In genomic region chr16:72400257-72401078, GRCh38 we compare ENCODE assay signal across 8 cellular contexts.
DNase-seq lines count a peak whose midpoint lies in the region; ATAC-seq and TF ChIP-seq lines count a peak whose summit lies in the region.

No MANE protein-coding gene starts in this region.

- CTCF ChIA-PET in activated CD8-positive, alpha-beta memory T cell treated with anti-CD3 and anti-CD28 coated beads, Interleukin-2, amount 10 ng/mL, durations not matched to agents 7 days and 5 days (lab: Charles Lee) = interaction anchor here (0.7 to 1.2 kb wide), 6 partner anchors 9 to 432 kb away, joined by 3 to 5 read pairs (median 4); no protein-coding TSS in a partner anchor

- ATAC-seq in activated CD8-positive, alpha-beta memory T cell treated with anti-CD3 and anti-CD28 coated beads, Interleukin-2, amount 10 ng/mL, durations not matched to agents 7 days and 5 days = peak; percentile 53

- no peak overlapping the region for H3K4me3 ChIP-seq in adrenal gland
- no peak overlapping the region for H3K4me3 ChIP-seq in smooth muscle cell

- H3K4me3 Mint-ChIP-seq in activated CD8-positive, alpha-beta memory T cell treated with anti-CD3 and anti-CD28 coated beads, Interleukin-2, amount 10 ng/mL, durations not matched to agents 7 days and 5 days = no peak overlapping the region

- no peaks in the 10 kb centered on the region for H3K9me3 ChIP-seq in adrenal gland (replicated peaks in 1 of 3)
- H3K9me3 ChIP-seq in smooth muscle cell (replicated peaks; ENCODE audit: low read depth) = no peaks in the 10 kb centered on the region

- H3K9ac ChIP-seq in smooth muscle cell (ENCODE audit: low read depth) = no peak overlapping the region

- no peak overlapping the region for H2AFZ ChIP-seq in smooth muscle cell (ENCODE audit: low read depth)

- TF ChIP-seq CTCF in adrenal gland (IDR thresholded peaks at IDR 0.05) = peak; percentile 47 to 70 (median 60)
- peak; percentile 89 for TF ChIP-seq CTCF in smooth muscle cell (IDR thresholded peaks at IDR 0.05; ENCODE audit: borderline replicate concordance, insufficient read depth, poor library complexity, severe bottlenecking)

- intact Hi-C loops in adrenal gland (cut with DNase I) = no loop called here

- WGBS in adrenal gland, 4 donors = 36 to 42% (median 38%) methylated on average over 6 of the region's 6 CpGs
- 42% methylated on average over 6 of the region's 6 CpGs for WGBS in smooth muscle cell (ENCODE audit: low lambda C conversion rate)

- TF ChIP-seq POLR2A in adrenal gland (IDR thresholded peaks at IDR 0.05) = no peak

- H3K36me3 ChIP-seq in adrenal gland (replicated peaks in 1 of 2) (no peaks in the 10 kb centered on the region), smooth muscle cell (ENCODE audit: low read depth) (no peaks in the 10 kb centered on the region)

- H3K79me2 ChIP-seq in smooth muscle cell (ENCODE audit: low read depth) = no peaks in the 10 kb centered on the region

- H3K4me1 ChIP-seq in adrenal gland (replicated peaks in 1 of 2) (no peaks in the 10 kb centered on the region), smooth muscle cell (ENCODE audit: low read depth) (peaks cover 7% of the 10 kb centered on the region)

- no peaks in the 10 kb centered on the region for H3K27me3 Mint-ChIP-seq in activated CD8-positive, alpha-beta memory T cell treated with anti-CD3 and anti-CD28 coated beads, Interleukin-2, amount 10 ng/mL, durations not matched to agents 7 days and 5 days

- no peak overlapping the region for H3K27ac ChIP-seq in adrenal gland
- H3K27ac ChIP-seq in smooth muscle cell (ENCODE audit: low read depth) = no peak overlapping the region

- no peaks in the 10 kb centered on the region for H3K4me1 Mint-ChIP-seq in activated CD8-positive, alpha-beta memory T cell treated with anti-CD3 and anti-CD28 coated beads, Interleukin-2, amount 10 ng/mL, durations not matched to agents 7 days and 5 days

- H3K4me2 ChIP-seq in smooth muscle cell = peak overlapping the region; percentile 10

- H3K27me3 ChIP-seq in adrenal gland = no peaks in the 10 kb centered on the region
- no peaks in the 10 kb centered on the region for H3K27me3 ChIP-seq in smooth muscle cell (ENCODE audit: low read depth)

- H3F3A ChIP-seq in smooth muscle cell (ENCODE audit: low read depth) = no peaks in the 10 kb centered on the region

- peak; percentile 43 for DNase-seq in activated CD8-positive, alpha-beta memory T cell treated with anti-CD3 and anti-CD28 coated beads, Interleukin-2, amount 10 ng/mL, durations not matched to agents 7 days and 5 days
- no peak for DNase-seq in activated CD8-positive, alpha-beta memory T cell treated with anti-CD3 and anti-CD28 coated beads, Interleukin-2, amount 50 U/mL, for 48 hours
- DNase-seq in HCEC 1CT = peak; percentile 71
- peak; percentile 28 for DNase-seq in NCI-H345 treated with DMSO at 0.1 percent for 48 hours (lab: John Stamatoyannopoulos, UW; ENCODE audit: unreplicated experiment)
- DNase-seq in adrenal gland = peak; percentile 16 to 62 (median 30)
- DNase-seq in hippocampal formation (lab: John Stamatoyannopoulos, UW) = peak; percentile 48 to 62
- DNase-seq in smooth muscle cell (lab: John Stamatoyannopoulos, UW; ENCODE audit: unreplicated experiment) = no peak
- no peak for DNase-seq in T1000 (lab: John Stamatoyannopoulos, UW)

- no peaks in the 10 kb centered on the region for H3K36me3 Mint-ChIP-seq in activated CD8-positive, alpha-beta memory T cell treated with anti-CD3 and anti-CD28 coated beads, Interleukin-2, amount 10 ng/mL, durations not matched to agents 7 days and 5 days

- H4K20me1 ChIP-seq in smooth muscle cell (ENCODE audit: low read depth) = no peaks in the 10 kb centered on the region

- no peaks in the 10 kb centered on the region for H3K9me3 Mint-ChIP-seq in activated CD8-positive, alpha-beta memory T cell treated with anti-CD3 and anti-CD28 coated beads, Interleukin-2, amount 10 ng/mL, durations not matched to agents 7 days and 5 days (ENCODE audit: low read depth)

- H3K27ac Mint-ChIP-seq in activated CD8-positive, alpha-beta memory T cell treated with anti-CD3 and anti-CD28 coated beads, Interleukin-2, amount 10 ng/mL, durations not matched to agents 7 days and 5 days = no peak overlapping the region

Comparison
In these comparisons a context has a peak if more than half of its experiments do, and no peak if none do; other contexts are left out.
1. DNase-seq: peak in activated CD8-positive, alpha-beta memory T cell treated with anti-CD3 and anti-CD28 coated beads, Interleukin-2, amount 10 ng/mL, durations not matched to agents 7 days and 5 days (single experiment), HCEC 1CT (single experiment), NCI-H345 treated with DMSO at 0.1 percent for 48 hours (single experiment), adrenal gland (7 of 7) and hippocampal formation (2 of 2); none in activated CD8-positive, alpha-beta memory T cell treated with anti-CD3 and anti-CD28 coated beads, Interleukin-2, amount 50 U/mL, for 48 hours (single experiment), smooth muscle cell (single experiment) and T1000 (single experiment).